8 cellular contexts compared by ENCODE assay signal in the genomic region with DNA sequence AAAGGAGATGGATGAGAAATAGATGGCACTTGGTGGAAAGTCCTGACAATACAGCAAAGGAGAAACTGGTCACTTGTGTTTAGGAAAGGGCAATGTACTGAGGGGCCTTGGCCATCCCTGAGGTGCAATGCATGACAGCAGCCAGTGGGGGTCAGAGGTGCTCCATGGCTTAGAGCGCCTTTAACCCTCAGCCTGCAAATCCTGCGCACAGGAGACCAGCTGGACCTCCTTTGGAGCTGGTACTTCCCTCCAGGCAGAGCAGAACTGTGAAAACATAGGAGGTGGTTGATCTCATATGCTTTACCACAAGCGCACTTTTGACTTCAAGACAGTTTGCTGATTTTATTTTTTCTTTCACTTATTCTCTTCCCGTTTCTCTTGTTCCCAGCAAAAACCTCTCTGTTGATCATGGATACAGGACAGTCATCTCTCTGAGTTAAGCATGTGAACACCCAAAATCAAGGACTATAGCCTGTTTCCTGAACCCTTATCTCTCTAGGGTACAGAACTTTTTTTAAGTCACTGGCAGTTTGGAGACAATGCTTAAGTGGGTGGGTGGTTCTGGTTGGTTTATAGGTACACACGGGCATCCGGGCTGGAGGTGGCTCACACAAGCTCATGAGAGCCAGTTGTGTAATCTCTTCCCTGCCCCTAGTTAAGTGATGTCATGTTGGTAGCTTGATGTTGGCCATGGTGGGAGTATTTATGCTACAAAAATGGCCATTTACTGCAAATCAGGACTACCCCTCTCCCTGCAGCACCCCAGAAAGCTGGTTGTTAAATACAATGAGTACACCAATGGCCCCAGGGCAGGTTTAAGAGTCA. TPM values are rescaled to one million over a fixed set of nuclear protein-coding genes. Genes with fewer than 3 reads are reported as not detected.
DNase-seq lines count a peak whose midpoint lies in the region; FAIRE-seq and TF ChIP-seq lines count a peak whose summit lies in the region.

No MANE protein-coding gene starts in this region.

- H3K9ac ChIP-seq in Loucy (ENCODE audit: low read depth, low read length, poor library complexity, severe bottlenecking) (no peak overlapping the region), trophoblast cell (ENCODE audit: low read length) (no peak overlapping the region)

- H4K20me1 ChIP-seq in Loucy (ENCODE audit: insufficient read depth, low read length, poor library complexity, severe bottlenecking): no peaks in the 10 kb centered on the region

- TF ChIP-seq CTCF in Loucy (conservative IDR thresholded peaks at IDR 0.05; ENCODE audit: low read length) (peak; percentile 91), type B pancreatic cell (conservative IDR thresholded peaks at IDR 0.05) (peak; percentile 97)

- no peaks in the 10 kb centered on the region for H3K36me3 ChIP-seq in Loucy (ENCODE audit: insufficient read depth, low read length)
- H3K36me3 ChIP-seq in trophoblast cell (ENCODE audit: control insufficient read depth in 1 of 2, insufficient read depth in 2 of 2, low read length in 2 of 2): no peaks in the 10 kb centered on the region

- peak overlapping the region; percentile 94 for H2BK12ac ChIP-seq in trophoblast cell (ENCODE audit: low read length)

- H3K4me2 ChIP-seq in Loucy (ENCODE audit: low read depth, low read length, poor library complexity, severe bottlenecking): no peak overlapping the region
- H3K4me2 ChIP-seq in trophoblast cell (ENCODE audit: low read length): no peak overlapping the region

- H3K23ac ChIP-seq in trophoblast cell (ENCODE audit: low read length): no peak overlapping the region

- H3K27ac Mint-ChIP-seq in type B pancreatic cell: peak overlapping the region; percentile 2

- H3F3A ChIP-seq in Loucy (ENCODE audit: low read depth): no peaks in the 10 kb centered on the region

- H3K18ac ChIP-seq in trophoblast cell (ENCODE audit: low read length): no peak overlapping the region

- no peak overlapping the region for H3K4me3 ChIP-seq in Loucy (ENCODE audit: low read length, poor library complexity, severe bottlenecking)
- no peak overlapping the region for H3K4me3 ChIP-seq in trophoblast cell (ENCODE audit: low read depth, low read length)

- WGBS in trophoblast cell (ENCODE audit: extremely low coverage, insufficient coverage, insufficient read length): no CpG with 5 or more reads among the region's 6 CpGs

- no peak overlapping the region for H4K12ac ChIP-seq in trophoblast cell (ENCODE audit: low read depth, low read length)

- FAIRE-seq in H54 (lab: Jason Lieb, UNC): no peak

- peak overlapping the region; percentile 91 for H2BK120ac ChIP-seq in trophoblast cell (ENCODE audit: insufficient read depth, low read length, poor library complexity)

- H4K8ac ChIP-seq in trophoblast cell (ENCODE audit: low read depth, low read length): peak overlapping the region; percentile 24

- H3K4me1 ChIP-seq in Loucy (ENCODE audit: insufficient read depth, low read length, poor library complexity, severe bottlenecking) (no peaks in the 10 kb centered on the region), trophoblast cell (ENCODE audit: control insufficient read depth in 1 of 2, insufficient read depth in 2 of 2, low read length in 2 of 2) (peaks cover 0 to 8% of the 10 kb centered on the region in 2 experiments)

- no peaks in the 10 kb centered on the region for H3K79me2 ChIP-seq in Loucy (ENCODE audit: insufficient read depth, low read length)
- H3K79me2 ChIP-seq in trophoblast cell (ENCODE audit: control insufficient read depth, insufficient read depth, low read length, poor library complexity): no peaks in the 10 kb centered on the region

- no peak overlapping the region for H3K4ac ChIP-seq in trophoblast cell (ENCODE audit: low read depth, low read length)

- H3K9me3 Mint-ChIP-seq in type B pancreatic cell: peaks cover 5% of the 10 kb centered on the region

- H3K27me3 ChIP-seq in Loucy (ENCODE audit: insufficient read depth, low read length, poor library complexity, severe bottlenecking) (no peaks in the 10 kb centered on the region), trophoblast cell (ENCODE audit: insufficient read depth, low read length) (no peaks in the 10 kb centered on the region)

- peaks cover 28% of the 10 kb centered on the region for H3K4me1 Mint-ChIP-seq in type B pancreatic cell (ENCODE audit: unreplicated experiment)

- in situ Hi-C loops in G401 (cut with HindIII; ENCODE audit: low sequenced_read_pairs): no loop called here

- peak overlapping the region; percentile 54 for H2BK5ac ChIP-seq in trophoblast cell (ENCODE audit: low read depth, low read length, poor library complexity)

- H4K91ac ChIP-seq in trophoblast cell (ENCODE audit: low read depth, low read length): peak overlapping the region; percentile 36

- no peak for TF ChIP-seq POLR2A in H54 (IDR thresholded peaks at IDR 0.05; ENCODE audit: low read depth, low read length)

- no peaks in the 10 kb centered on the region for H3K36me3 Mint-ChIP-seq in type B pancreatic cell

- H3K27me3 Mint-ChIP-seq in type B pancreatic cell: no peaks in the 10 kb centered on the region

- H3K14ac ChIP-seq in trophoblast cell (ENCODE audit: low read length): peak overlapping the region; percentile 9

- no peak overlapping the region for H3K4me3 Mint-ChIP-seq in type B pancreatic cell

- peaks cover 10% of the 10 kb centered on the region for H3K79me1 ChIP-seq in trophoblast cell (ENCODE audit: low read length)

- DNase-seq in G401 (ENCODE audit: low spot score) (peak; percentile 94), H54 (ENCODE audit: insufficient read length, low spot score) (peak; percentile 49), SK-N-DZ (ENCODE audit: low spot score) (peak; percentile 64), germinal center (ENCODE audit: low spot score) (peak; percentile 66), trophoblast cell (peak; percentile 84 to 92), type B pancreatic cell (ENCODE audit: extremely low spot score, unreplicated experiment) (peak; percentile 83)
- peak; percentile 79 for DNase-seq in activated naive CD4-positive, alpha-beta T cell treated with Interleukin-2 at 50 U/mL for 16 hours

- H2AFZ ChIP-seq in Loucy (ENCODE audit: low read length) (no peak overlapping the region), trophoblast cell (ENCODE audit: insufficient read depth, low read length, poor library complexity) (peak overlapping the region; percentile 35)

- peak overlapping the region; percentile 88 for H2AK5ac ChIP-seq in trophoblast cell (ENCODE audit: low read length)

- H3K9me3 ChIP-seq in Loucy (ENCODE audit: insufficient read depth, low read depth, low read length): no peaks in the 10 kb centered on the region
- H3K9me3 ChIP-seq in trophoblast cell (ENCODE audit: insufficient read depth, low read depth, low read length): no peaks in the 10 kb centered on the region

- no peaks in the 10 kb centered on the region for H3K9me2 ChIP-seq in Loucy (replicated peaks; ENCODE audit: low read depth, low read length)

- H3K27ac ChIP-seq in trophoblast cell (ENCODE audit: low read depth, low read length): no peak overlapping the region

RNA-seq across cellular contexts. Expression of a gene that starts 37.6 kb away (rescaled TPM):
- total RNA-seq in G401 (2014; rRNA removed; shearing (Covaris generic)): not detected in 2 replicates
- polyA plus RNA-seq in SK-N-DZ (2014; cell fraction: cytosol; rRNA removed): not detected in 2 replicates
- not detected in 2 replicates for polyA plus RNA-seq in SK-N-DZ (2014; cell fraction: nucleus; rRNA removed)
- polyA plus RNA-seq in trophoblast cell (2013): 0.89 and 1.0 TPM in 2 replicates
- total RNA-seq in type B pancreatic cell (ENCODE audit: low replicate concordance): not detected in 2 replicates
